In genomic region chr4:70297581-70297980, GRCh38 we compare ENCODE assay signal across 38 cellular contexts. TPM values are rescaled to one million over a fixed set of nuclear protein-coding genes. Genes with fewer than 3 reads are reported as not detected.
"Had no signal": no experiment of that assay in that cellular context is flagged by ENCODE, and none has a peak within 500 bp of the region (broad histone marks: within the 10 kb centered on the region; RNA-seq: fewer than 3 reads in every experiment).

No MANE protein-coding gene starts in this region.

- ATAC-seq: activated CD8-positive, alpha-beta T cell treated with anti-CD3 and anti-CD28 coated beads for 36 hours; activated naive CD4-positive, alpha-beta T cell treated with anti-CD3 and anti-CD28 coated beads, Interleukin-2, amount 50 U/mL, for 72 hours; activated T-cell treated with anti-CD3 and anti-CD28 coated beads, Interleukin-2, amount 50 U/mL, for 4 hours; activated T-cell treated with anti-CD3 and anti-CD28 coated beads, Interleukin-2, amount 50 U/mL, for 72 hours; activated T-helper 17 cell treated with anti-CD3 and anti-CD28 coated beads, Interleukin-2, amount 50 U/mL, for 72 hours; body of pancreas had no signal

- H3K27me3 Mint-ChIP-seq: activated B cell treated with CpG ODN at 0.5 μM for 24 hours; activated CD4-positive, alpha-beta memory T cell treated with anti-CD3 and anti-CD28 coated beads for 36 hours; activated CD4-positive, alpha-beta T cell treated with anti-CD3 and anti-CD28 coated beads, Interleukin-2, amount 10 ng/mL, durations not matched to agents 24 days and 14 days; activated CD8-positive, alpha-beta T cell treated with anti-CD3 and anti-CD28 coated beads for 36 hours had no signal

- H3K36me3 ChIP-seq: adrenal gland, brain microvascular endothelial cell, breast epithelium had no signal

- H3K4me3 ChIP-seq: adrenal gland, body of pancreas, breast epithelium had no signal

- H3K4me1 Mint-ChIP-seq: activated B cell treated with CpG ODN at 0.5 μM for 24 hours; activated CD4-positive, alpha-beta T cell treated with anti-CD3 and anti-CD28 coated beads, Interleukin-2, amount 10 ng/mL, durations not matched to agents 24 days and 14 days; activated naive CD8-positive, alpha-beta T cell treated with anti-CD3 and anti-CD28 coated beads for 36 hours; activated T-helper 17 cell treated with anti-CD3 and anti-CD28 coated beads, Interleukin-2, amount 50 U/mL, for 72 hours had no signal

- DNase-seq: activated B cell treated with CpG ODN at 0.5 μM for 24 hours; activated CD4-positive, alpha-beta memory T cell treated with anti-CD3 and anti-CD28 coated beads for 36 hours; activated CD4-positive, alpha-beta T cell treated with anti-CD3 and anti-CD28 coated beads for 4 hours; activated CD4-positive, alpha-beta T cell treated with anti-CD3 and anti-CD28 coated beads, Interleukin-2, amount 10 ng/mL, durations not matched to agents 24 days and 14 days; activated CD4-positive, alpha-beta T cell treated with anti-CD3 and anti-CD28 coated beads, Interleukin-2, amount 50 U/mL, for 1 hour; activated CD4-positive, alpha-beta T cell treated with anti-CD3 and anti-CD28 coated beads, Interleukin-2, amount 50 U/mL, for 4 hours; activated CD4-positive, CD25-positive, alpha-beta regulatory T cell treated with anti-CD3 and anti-CD28 coated beads, Interleukin-2, amount 50 U/mL, for 72 hours; activated CD8-positive, alpha-beta memory T cell treated with anti-CD3 and anti-CD28 coated beads for 24 hours; activated CD8-positive, alpha-beta memory T cell treated with anti-CD3 and anti-CD28 coated beads, Interleukin-2, amount 50 U/mL, for 4 hours; activated CD8-positive, alpha-beta T cell treated with anti-CD3 and anti-CD28 coated beads for 36 hours; activated effector memory CD4-positive, alpha-beta T cell treated with anti-CD3 and anti-CD28 coated beads, Interleukin-2, amount 50 U/mL, for 16 hours; activated gamma-delta T cell treated with Interleukin-2 at 50 U/mL for 16 hours; activated naive CD4-positive, alpha-beta T cell; activated naive CD4-positive, alpha-beta T cell treated with anti-CD3 and anti-CD28 coated beads for 36 hours; activated naive CD4-positive, alpha-beta T cell treated with anti-CD3 and anti-CD28 coated beads, Interleukin-2, amount 50 U/mL, for 16 hours; activated naive CD8-positive, alpha-beta T cell treated with anti-CD3 and anti-CD28 coated beads for 36 hours; activated T-cell treated with anti-CD3 and anti-CD28 coated beads for 4 hours; activated T-cell treated with anti-CD3 and anti-CD28 coated beads, Interleukin-2, amount 50 U/mL, for 1 hour; activated T-cell treated with anti-CD3 and anti-CD28 coated beads, Interleukin-2, amount 50 U/mL, for 4 hours; activated T-cell treated with anti-CD3 and anti-CD28 coated beads, Interleukin-2, amount 50 U/mL, for 72 hours; adrenal gland; amniotic stem cell; aorta; body of pancreas; brain microvascular endothelial cell; central memory CD4-positive, alpha-beta T cell; T-helper 1 cell; T-helper 9 cell had no signal

- H3K9me3 Mint-ChIP-seq: activated CD4-positive, alpha-beta T cell treated with anti-CD3 and anti-CD28 coated beads, Interleukin-2, amount 10 ng/mL, durations not matched to agents 24 days and 14 days; activated CD8-positive, alpha-beta T cell treated with anti-CD3 and anti-CD28 coated beads for 36 hours; activated naive CD4-positive, alpha-beta T cell treated with anti-CD3 and anti-CD28 coated beads for 36 hours; activated T-helper 1 cell treated with anti-CD3 and anti-CD28 coated beads, Interleukin-12 subunit alpha, Interleukin-12 subunit beta, Interleukin-2, Interleukin-4 antibody, amounts not matched to agents 30 ng/mL and 10 ng/mL and 1 ng/mL, durations not matched to agents 14 hours and 24 hours and 36 hours; T-helper 1 cell treated with Interleukin-12 subunit alpha and Interleukin-12 subunit beta and Interleukin-4 antibody, amounts not matched to agents 30 μg/mL and 1 μg/mL, for 36 hours; T-helper 2 cell treated with Interferon-gamma antibody and Interleukin-4, amounts not matched to agents 5 μg/mL and 100 μg/mL, for 36 hours had no signal

- H3K9me3 ChIP-seq: adrenal gland, body of pancreas, breast epithelium had no signal

- H3K4me1 ChIP-seq: adrenal gland, body of pancreas, breast epithelium had no signal

- H3K27ac Mint-ChIP-seq: activated B cell treated with CpG ODN at 0.5 μM for 24 hours; activated CD4-positive, alpha-beta memory T cell treated with anti-CD3 and anti-CD28 coated beads for 36 hours; activated CD4-positive, alpha-beta T cell treated with anti-CD3 and anti-CD28 coated beads, Interleukin-2, amount 10 ng/mL, durations not matched to agents 24 days and 14 days; activated CD8-positive, alpha-beta T cell treated with anti-CD3 and anti-CD28 coated beads for 36 hours; activated naive CD4-positive, alpha-beta T cell treated with anti-CD3 and anti-CD28 coated beads for 36 hours; activated naive CD4-positive, alpha-beta T cell treated with anti-CD3 and anti-CD28 coated beads, Interleukin-2, amount 50 U/mL, for 72 hours; activated naive CD8-positive, alpha-beta T cell treated with anti-CD3 and anti-CD28 coated beads for 36 hours; activated T-cell treated with anti-CD3 and anti-CD28 coated beads, Interleukin-2, amount 50 U/mL, for 72 hours; activated T-helper 1 cell treated with anti-CD3 and anti-CD28 coated beads, Interleukin-12 subunit alpha, Interleukin-12 subunit beta, Interleukin-2, Interleukin-4 antibody, amounts not matched to agents 30 ng/mL and 10 ng/mL and 1 ng/mL, durations not matched to agents 14 hours and 24 hours and 36 hours; activated T-helper 17 cell treated with anti-CD3 and anti-CD28 coated beads, Interleukin-2, amount 50 U/mL, for 72 hours; T-helper 1 cell treated with Interleukin-12 subunit alpha and Interleukin-12 subunit beta and Interleukin-4 antibody, amounts not matched to agents 30 μg/mL and 1 μg/mL, for 36 hours; T-helper 2 cell treated with Interferon-gamma antibody and Interleukin-4, amounts not matched to agents 5 μg/mL and 100 μg/mL, for 36 hours had no signal

- H3K4me3 Mint-ChIP-seq: activated B cell treated with CpG ODN at 0.5 μM for 24 hours; activated CD4-positive, alpha-beta memory T cell treated with anti-CD3 and anti-CD28 coated beads for 36 hours; activated CD4-positive, alpha-beta T cell treated with anti-CD3 and anti-CD28 coated beads, Interleukin-2, amount 10 ng/mL, durations not matched to agents 24 days and 14 days; activated CD8-positive, alpha-beta T cell treated with anti-CD3 and anti-CD28 coated beads for 36 hours; activated naive CD4-positive, alpha-beta T cell treated with anti-CD3 and anti-CD28 coated beads for 36 hours; activated naive CD8-positive, alpha-beta T cell treated with anti-CD3 and anti-CD28 coated beads for 36 hours; activated T-cell treated with anti-CD3 and anti-CD28 coated beads, Interleukin-2, amount 50 U/mL, for 4 hours; activated T-cell treated with anti-CD3 and anti-CD28 coated beads, Interleukin-2, amount 50 U/mL, for 72 hours; activated T-helper 1 cell treated with anti-CD3 and anti-CD28 coated beads, Interleukin-12 subunit alpha, Interleukin-12 subunit beta, Interleukin-2, Interleukin-4 antibody, amounts not matched to agents 30 ng/mL and 10 ng/mL and 1 ng/mL, durations not matched to agents 14 hours and 24 hours and 36 hours; activated T-helper 17 cell treated with anti-CD3 and anti-CD28 coated beads, Interleukin-2, amount 50 U/mL, for 72 hours; T-helper 1 cell treated with Interleukin-12 subunit alpha and Interleukin-12 subunit beta and Interleukin-4 antibody, amounts not matched to agents 30 μg/mL and 1 μg/mL, for 36 hours; T-helper 2 cell treated with Interferon-gamma antibody and Interleukin-4, amounts not matched to agents 5 μg/mL and 100 μg/mL, for 36 hours had no signal

- H3K27me3 ChIP-seq: adrenal gland, body of pancreas, brain microvascular endothelial cell, breast epithelium had no signal

- H3K36me3 Mint-ChIP-seq: activated CD4-positive, alpha-beta memory T cell treated with anti-CD3 and anti-CD28 coated beads for 36 hours; activated naive CD4-positive, alpha-beta T cell treated with anti-CD3 and anti-CD28 coated beads, Interleukin-2, amount 50 U/mL, for 72 hours; activated naive CD8-positive, alpha-beta T cell treated with anti-CD3 and anti-CD28 coated beads for 36 hours had no signal

- H3K27ac ChIP-seq: adrenal gland, body of pancreas, brain microvascular endothelial cell, breast epithelium, VCaP had no signal

RNA-seq across cellular contexts. Expression of gene CABS1, which starts 37.2 kb away (rescaled TPM):
- total RNA-seq: activated B cell treated with CpG ODN at 0.5 μM for 24 hours; activated CD4-positive, alpha-beta memory T cell treated with anti-CD3 and anti-CD28 coated beads for 36 hours; activated CD4-positive, alpha-beta T cell treated with anti-CD3 and anti-CD28 coated beads, Interleukin-2, amount 10 ng/mL, durations not matched to agents 24 days and 14 days; activated CD8-positive, alpha-beta T cell treated with anti-CD3 and anti-CD28 coated beads for 36 hours; activated naive CD4-positive, alpha-beta T cell treated with anti-CD3 and anti-CD28 coated beads for 36 hours; activated naive CD4-positive, alpha-beta T cell treated with anti-CD3 and anti-CD28 coated beads, Interleukin-2, amount 50 U/mL, for 72 hours; activated naive CD8-positive, alpha-beta T cell treated with anti-CD3 and anti-CD28 coated beads for 36 hours; activated T-cell treated with anti-CD3 and anti-CD28 coated beads, Interleukin-2, amount 50 U/mL, for 4 hours; activated T-cell treated with anti-CD3 and anti-CD28 coated beads, Interleukin-2, amount 50 U/mL, for 72 hours; activated T-helper 1 cell treated with anti-CD3 and anti-CD28 coated beads, Interleukin-12 subunit alpha, Interleukin-12 subunit beta, Interleukin-2, Interleukin-4 antibody, amounts not matched to agents 30 ng/mL and 10 ng/mL and 1 ng/mL, durations not matched to agents 14 hours and 24 hours and 36 hours; activated T-helper 17 cell treated with anti-CD3 and anti-CD28 coated beads, Interleukin-2, amount 50 U/mL, for 72 hours; adrenal gland; aorta; astrocyte; body of pancreas; breast epithelium; cardiac septum; cerebellum had no signal
- polyA plus RNA-seq: adrenal gland had no signal

RNA-seq across cellular contexts. Expression of gene CSN3, which starts 55.2 kb away (rescaled TPM):
- total RNA-seq: activated B cell treated with CpG ODN at 0.5 μM for 24 hours; activated CD4-positive, alpha-beta memory T cell treated with anti-CD3 and anti-CD28 coated beads for 36 hours; activated CD4-positive, alpha-beta T cell treated with anti-CD3 and anti-CD28 coated beads, Interleukin-2, amount 10 ng/mL, durations not matched to agents 24 days and 14 days; activated CD8-positive, alpha-beta T cell treated with anti-CD3 and anti-CD28 coated beads for 36 hours; activated naive CD4-positive, alpha-beta T cell treated with anti-CD3 and anti-CD28 coated beads for 36 hours; activated naive CD4-positive, alpha-beta T cell treated with anti-CD3 and anti-CD28 coated beads, Interleukin-2, amount 50 U/mL, for 72 hours; activated naive CD8-positive, alpha-beta T cell treated with anti-CD3 and anti-CD28 coated beads for 36 hours; activated T-cell treated with anti-CD3 and anti-CD28 coated beads, Interleukin-2, amount 50 U/mL, for 4 hours; activated T-cell treated with anti-CD3 and anti-CD28 coated beads, Interleukin-2, amount 50 U/mL, for 72 hours; activated T-helper 1 cell treated with anti-CD3 and anti-CD28 coated beads, Interleukin-12 subunit alpha, Interleukin-12 subunit beta, Interleukin-2, Interleukin-4 antibody, amounts not matched to agents 30 ng/mL and 10 ng/mL and 1 ng/mL, durations not matched to agents 14 hours and 24 hours and 36 hours; activated T-helper 17 cell treated with anti-CD3 and anti-CD28 coated beads, Interleukin-2, amount 50 U/mL, for 72 hours; adrenal gland; aorta; astrocyte; body of pancreas; cardiac septum; cerebellum had no signal
- polyA plus RNA-seq: adrenal gland, aorta had no signal
